Comparison of ENCODE assay signal across 1 cellular context in the genomic region with DNA sequence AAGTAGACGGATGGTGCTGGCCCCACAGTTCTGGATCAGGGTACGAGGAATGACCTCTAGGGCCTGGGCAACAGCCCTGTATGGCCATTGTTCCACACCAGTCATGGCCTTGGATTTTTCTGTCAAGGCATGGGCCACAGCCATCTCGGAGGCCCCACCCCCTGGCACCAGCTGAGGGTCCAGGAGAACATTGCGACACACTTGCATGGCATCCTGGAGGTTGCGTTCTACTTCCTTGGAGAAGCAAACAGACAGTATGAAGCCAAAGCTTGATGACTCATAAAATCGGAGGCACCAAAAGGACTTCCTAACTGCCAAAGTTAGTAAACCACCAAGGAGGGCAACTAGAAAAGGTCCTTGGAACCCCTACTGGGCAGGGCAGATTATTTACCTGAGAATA.
TF ChIP-seq lines count a peak whose summit lies in the region.

No MANE protein-coding gene starts in this region.

TF ChIP-seq in K562, 482 proteins besides CTCF, POLR2A, EP300 and RAD21:
- TF ChIP-seq CEBPB (tag; IDR thresholded peaks at IDR 0.05) = peak; percentile 51
- TF ChIP-seq TFE3 (CRISPR knock-in tag; IDR thresholded peaks at IDR 0.05) = no peak
- no peak for TF ChIP-seq ASH1L (IDR thresholded peaks at IDR 0.05; ENCODE audit: borderline replicate concordance, low read depth, partially characterized antibody)
- no peak for TF ChIP-seq SLC30A9 (CRISPR knock-in tag; IDR thresholded peaks at IDR 0.05)
- no peak for TF ChIP-seq MTA2 (IDR thresholded peaks at IDR 0.05; ENCODE audit: low read depth)
- no peak for TF ChIP-seq FOS (IDR thresholded peaks at IDR 0.05; ENCODE audit: extremely low read depth, insufficient read length)
- no peak for TF ChIP-seq HEY1 (CRISPR knock-in tag; IDR thresholded peaks at IDR 0.05; ENCODE audit: borderline replicate concordance)
- peak; percentile 44 for TF ChIP-seq CEBPG (CRISPR knock-in tag; IDR thresholded peaks at IDR 0.05)
- peak in 1 of 2 experiments; percentile 58; a peak in 2 of 4 replicates for TF ChIP-seq CEBPG (tag; conservative IDR thresholded peaks at IDR 0.05 in 1 of 2, IDR thresholded peaks at IDR 0.05 in 1 of 2)
- no peak for TF ChIP-seq ZNF639 (CRISPR knock-in tag; conservative IDR thresholded peaks at IDR 0.05 in 1 of 2, IDR thresholded peaks at IDR 0.05 in 1 of 2)
- TF ChIP-seq, protein P1, sequence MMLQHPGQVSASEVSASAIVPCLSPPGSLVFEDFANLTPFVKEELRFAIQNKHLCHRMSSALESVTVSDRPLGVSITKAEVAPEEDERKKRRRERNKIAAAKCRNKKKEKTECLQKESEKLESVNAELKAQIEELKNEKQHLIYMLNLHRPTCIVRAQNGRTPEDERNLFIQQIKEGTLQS (IDR thresholded peaks at IDR 0.05) = no peak
- TF ChIP-seq, protein P1 (CRISPR knock-in tag; conservative IDR thresholded peaks at IDR 0.05) = no peak
- TF ChIP-seq NR2C1 (IDR thresholded peaks at IDR 0.05) = no peak
- no peak for TF ChIP-seq NR2C1 (tag; IDR thresholded peaks at IDR 0.05)
- no peak for TF ChIP-seq ZNF431 (CRISPR knock-in tag; IDR thresholded peaks at IDR 0.05)
- no peak for TF ChIP-seq SUPT5H (IDR thresholded peaks at IDR 0.05)
- TF ChIP-seq, protein P2, sequence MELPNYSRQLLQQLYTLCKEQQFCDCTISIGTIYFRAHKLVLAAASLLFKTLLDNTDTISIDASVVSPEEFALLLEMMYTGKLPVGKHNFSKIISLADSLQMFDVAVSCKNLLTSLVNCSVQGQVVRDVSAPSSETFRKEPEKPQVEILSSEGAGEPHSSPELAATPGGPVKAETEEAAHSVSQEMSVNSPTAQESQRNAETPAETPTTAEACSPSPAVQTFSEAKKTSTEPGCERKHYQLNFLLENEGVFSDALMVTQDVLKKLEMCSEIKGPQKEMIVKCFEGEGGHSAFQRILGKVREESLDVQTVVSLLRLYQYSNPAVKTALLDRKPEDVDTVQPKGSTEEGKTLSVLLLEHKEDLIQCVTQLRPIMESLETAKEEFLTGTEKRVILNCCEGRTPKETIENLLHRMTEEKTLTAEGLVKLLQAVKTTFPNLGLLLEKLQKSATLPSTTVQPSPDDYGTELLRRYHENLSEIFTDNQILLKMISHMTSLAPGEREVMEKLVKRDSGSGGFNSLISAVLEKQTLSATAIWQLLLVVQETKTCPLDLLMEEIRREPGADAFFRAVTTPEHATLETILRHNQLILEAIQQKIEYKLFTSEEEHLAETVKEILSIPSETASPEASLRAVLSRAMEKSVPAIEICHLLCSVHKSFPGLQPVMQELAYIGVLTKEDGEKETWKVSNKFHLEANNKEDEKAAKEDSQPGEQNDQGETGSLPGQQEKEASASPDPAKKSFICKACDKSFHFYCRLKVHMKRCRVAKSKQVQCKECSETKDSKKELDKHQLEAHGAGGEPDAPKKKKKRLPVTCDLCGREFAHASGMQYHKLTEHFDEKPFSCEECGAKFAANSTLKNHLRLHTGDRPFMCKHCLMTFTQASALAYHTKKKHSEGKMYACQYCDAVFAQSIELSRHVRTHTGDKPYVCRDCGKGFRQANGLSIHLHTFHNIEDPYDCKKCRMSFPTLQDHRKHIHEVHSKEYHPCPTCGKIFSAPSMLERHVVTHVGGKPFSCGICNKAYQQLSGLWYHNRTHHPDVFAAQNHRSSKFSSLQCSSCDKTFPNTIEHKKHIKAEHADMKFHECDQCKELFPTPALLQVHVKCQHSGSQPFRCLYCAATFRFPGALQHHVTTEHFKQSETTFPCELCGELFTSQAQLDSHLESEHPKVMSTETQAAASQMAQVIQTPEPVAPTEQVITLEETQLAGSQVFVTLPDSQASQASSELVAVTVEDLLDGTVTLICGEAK (IDR thresholded peaks at IDR 0.05) = no peak
- TF ChIP-seq, protein P2 (CRISPR knock-in tag; IDR thresholded peaks at IDR 0.05) = no peak
